ENCODE assay signal across 22 cellular contexts in genomic region chr1:199644912-199645311, GRCh38.
"Had no signal": no experiment of that assay in that cellular context is flagged by ENCODE, and none has a peak within 500 bp of the region (broad histone marks: within the 10 kb centered on the region; RNA-seq: fewer than 3 reads in every experiment).

No MANE protein-coding gene starts in this region.

- H3K27me3 Mint-ChIP-seq: dendritic cell treated with granulocyte-macrophage colony-stimulating factor and Interleukin-4, amounts not matched to agents 40 ng/mL and 50 ng/mL, for 4 days had no signal

- ATAC-seq: effector memory CD8-positive, alpha-beta T cell; esophagus mucosa; foreskin keratinocyte; gastrocnemius medialis; gastroesophageal sphincter; heart left ventricle; heart right ventricle had no signal

- H3K4me1 Mint-ChIP-seq: endodermal cell had no signal

- DNase-seq: colonic mucosa; cortex of kidney; dermis blood vessel endothelial cell; dorsolateral prefrontal cortex; effector CD4-positive, alpha-beta T cell; effector CD8-positive, alpha-beta T cell; effector memory CD4-positive, alpha-beta T cell; effector memory CD8-positive, alpha-beta T cell; endodermal cell; erythroblast; esophagus squamous epithelium; foreskin fibroblast; foreskin keratinocyte; foreskin melanocyte; gastrocnemius medialis; glutamatergic neuron; head of caudate nucleus; heart left ventricle; heart right ventricle had no signal

- H3K4me3 Mint-ChIP-seq: dendritic cell treated with granulocyte-macrophage colony-stimulating factor and Interleukin-4, amounts not matched to agents 40 ng/mL and 50 ng/mL, for 4 days; effector memory CD8-positive, alpha-beta T cell; endodermal cell had no signal

- H3K27ac Mint-ChIP-seq: dendritic cell treated with granulocyte-macrophage colony-stimulating factor and Interleukin-4, amounts not matched to agents 40 ng/mL and 50 ng/mL, for 4 days; effector memory CD8-positive, alpha-beta T cell; endodermal cell had no signal
